ENCODE assay signal across 1 cellular context in the genomic region with DNA sequence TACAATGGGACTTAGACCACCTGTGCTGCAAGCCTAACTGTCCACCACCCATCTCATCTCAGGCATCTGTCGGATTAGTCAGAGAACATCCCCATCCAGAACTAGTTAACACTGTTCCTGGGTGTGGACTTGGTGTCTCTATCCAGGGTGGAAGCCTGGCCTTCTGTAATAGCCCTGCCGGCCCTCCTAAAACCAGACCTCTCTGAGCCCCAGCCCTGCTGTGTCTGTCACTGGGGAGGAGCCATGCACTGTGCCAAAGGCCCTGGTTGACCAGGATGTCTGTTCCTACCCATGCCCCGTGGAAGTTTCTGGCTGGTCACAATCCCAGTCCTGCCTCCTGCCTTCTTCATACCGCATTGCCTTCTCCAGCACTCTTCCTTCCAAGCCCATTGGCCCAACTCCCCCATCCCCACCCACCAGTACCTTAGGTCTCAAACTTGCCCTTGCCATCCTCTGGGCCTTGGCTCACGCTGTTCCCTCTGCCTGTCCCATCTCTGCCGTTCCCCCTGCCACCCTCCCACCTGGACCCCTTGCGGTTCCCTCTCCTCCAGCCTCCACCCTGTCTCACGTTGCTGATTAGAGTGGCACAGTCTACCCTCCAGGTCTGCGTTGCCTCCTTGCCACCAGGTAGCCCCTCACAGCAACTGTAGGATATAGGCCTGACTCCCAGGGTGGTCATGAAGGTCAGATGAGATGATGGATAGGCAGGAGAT.
TF ChIP-seq lines count a peak whose summit lies in the region.

No MANE protein-coding gene starts in this region.

TF ChIP-seq in H1, 55 proteins besides CTCF, POLR2A, EP300 and RAD21 (continued from another document):
- no peak for TF ChIP-seq TCF12 (IDR thresholded peaks at IDR 0.05; ENCODE audit: low read depth, low read length)
- no peak for TF ChIP-seq HDAC2 (IDR thresholded peaks at IDR 0.05; ENCODE audit: borderline replicate concordance in 1 of 2, low read depth in 2 of 2, low read length in 2 of 2)
- TF ChIP-seq CBX5 (IDR thresholded peaks at IDR 0.05; ENCODE audit: low read depth, low read length), result no peak
- TF ChIP-seq NRF1 (IDR thresholded peaks at IDR 0.05; ENCODE audit: low read depth, low read length), result no peak
